10 cellular contexts compared by ENCODE assay signal in the genomic region with DNA sequence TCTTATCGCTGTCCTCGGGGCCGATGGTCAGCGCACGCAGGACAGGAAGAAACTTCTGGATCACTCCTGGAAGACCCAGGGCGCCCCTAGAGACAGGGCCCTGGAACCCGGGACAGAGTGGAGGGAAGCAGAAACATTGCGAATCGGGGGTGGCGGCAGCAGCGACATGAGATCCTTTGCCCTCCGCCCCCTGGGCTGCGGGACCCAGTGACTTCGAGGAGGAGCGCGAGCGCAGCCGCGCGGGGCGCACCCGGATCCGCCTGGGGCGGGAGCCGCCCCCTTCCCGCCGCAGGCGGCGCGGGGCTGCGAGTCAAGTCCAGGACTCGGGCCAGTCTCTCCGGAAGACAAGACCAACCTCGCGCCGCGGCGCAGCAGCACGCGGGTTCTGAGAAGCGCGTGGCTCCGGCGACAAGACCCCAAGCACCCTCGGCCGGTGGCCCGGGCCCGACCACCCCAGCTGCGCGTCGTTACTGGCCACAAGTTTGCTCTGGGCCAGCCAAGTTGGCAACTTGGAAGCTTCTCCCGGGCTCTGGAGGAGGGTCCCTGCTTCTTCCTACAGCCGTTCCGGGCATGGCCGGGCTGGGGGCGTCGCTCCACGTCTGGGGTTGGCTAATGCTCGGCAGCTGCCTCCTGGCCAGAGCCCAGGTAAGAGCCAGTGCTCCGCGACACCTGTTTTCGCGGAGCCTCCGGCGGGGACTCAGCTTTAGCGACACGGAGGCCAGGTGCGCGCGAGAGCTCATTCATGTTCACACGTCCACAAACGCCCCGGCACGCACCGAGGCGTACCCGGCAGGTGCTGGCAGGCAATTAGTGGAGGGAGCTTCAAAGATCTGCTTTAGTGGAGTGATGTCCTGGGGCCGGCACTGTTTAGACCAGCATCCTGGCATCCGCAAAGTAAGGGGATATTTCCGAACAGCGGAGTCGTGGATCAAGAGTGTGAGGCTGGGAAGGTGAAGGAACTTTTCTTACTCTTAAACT. TPM values are rescaled to one million over a fixed set of nuclear protein-coding genes. Genes with fewer than 3 reads are reported as not detected.
DNase-seq lines count a peak whose midpoint lies in the region; ATAC-seq and TF ChIP-seq lines count a peak whose summit lies in the region.
"Had no signal": no experiment of that assay in that cellular context is flagged by ENCODE, and none has a peak within 500 bp of the region (broad histone marks: within the 10 kb centered on the region; RNA-seq: fewer than 3 reads in every experiment).

Gene PTH2R (plus strand): TSS at position 319 of the 978 bp plus-strand sequence. CDS start 252 bp downstream, at position 571.

- H3K27ac Mint-ChIP-seq in activated naive CD4-positive, alpha-beta T cell treated with anti-CD3 and anti-CD28 coated beads, Interleukin-2, amount 50 U/mL, for 24 hours, result no peak within 1 kb of the TSS
- no peak within 1 kb of the TSS for H3K27ac Mint-ChIP-seq in activated CD4-positive, alpha-beta T cell treated with anti-CD3 and anti-CD28 coated beads, Interleukin-2, amount 10 ng/mL, durations not matched to agents 24 days and 14 days
- H3K27ac Mint-ChIP-seq: activated naive CD4-positive, alpha-beta T cell treated with anti-CD3 and anti-CD28 coated beads, Interleukin-2, amount 50 U/mL, for 72 hours had no signal

- H3K9me3 ChIP-seq in ascending aorta (no peaks in the 10 kb centered on the region), upper lobe of right lung (no peaks in the 10 kb centered on the region)

- H3K9me3 Mint-ChIP-seq in activated naive CD4-positive, alpha-beta T cell treated with anti-CD3 and anti-CD28 coated beads, Interleukin-2, amount 50 U/mL, for 24 hours, result no peaks in the 10 kb centered on the region
- no peaks in the 10 kb centered on the region for H3K9me3 Mint-ChIP-seq in activated CD4-positive, alpha-beta T cell treated with anti-CD3 and anti-CD28 coated beads, Interleukin-2, amount 10 ng/mL, durations not matched to agents 24 days and 14 days
- H3K9me3 Mint-ChIP-seq: activated naive CD4-positive, alpha-beta T cell treated with anti-CD3 and anti-CD28 coated beads, Interleukin-2, amount 50 U/mL, for 72 hours had no signal

- intact Hi-C loops in ascending aorta (cut with DNase I) (no loop called here), upper lobe of right lung (cut with DNase I) (no loop called here)
- intact Hi-C loops in activated CD4-positive, alpha-beta T cell treated with anti-CD3 and anti-CD28 coated beads, Interleukin-2, amount 10 ng/mL, durations not matched to agents 24 days and 14 days (cut with micrococcal nuclease), result loop anchor here (10.0 kb wide), 1 partner anchor 928 kb away; no protein-coding TSS in a partner anchor

- no peak for TF ChIP-seq CTCF in ascending aorta (IDR thresholded peaks at IDR 0.05)
- no peak for TF ChIP-seq CTCF in upper lobe of right lung (IDR thresholded peaks at IDR 0.05)

- no peak for DNase-seq in activated naive CD4-positive, alpha-beta T cell treated with anti-CD3 and anti-CD28 coated beads, Interleukin-2, amount 50 U/mL, for 16 hours
- no peak for DNase-seq in ascending aorta (ENCODE audit: low spot score in 2 of 2)
- DNase-seq in left kidney (ENCODE audit: low read depth, low spot score), result peak; percentile 71
- DNase-seq in upper lobe of right lung, result peak; percentile 62
- no peak for DNase-seq in mesenteric fat pad (ENCODE audit: low spot score)
- no peak for DNase-seq in activated CD4-positive, alpha-beta T cell treated with anti-CD3 and anti-CD28 coated beads, Interleukin-2, amount 10 ng/mL, durations not matched to agents 24 days and 14 days

- peak within 1 kb of the TSS; percentile 34 to 39 for H3K4me3 ChIP-seq in ascending aorta
- peak within 1 kb of the TSS; percentile 6 for H3K4me3 ChIP-seq in upper lobe of right lung

- H3K27me3 Mint-ChIP-seq in activated naive CD4-positive, alpha-beta T cell treated with anti-CD3 and anti-CD28 coated beads, Interleukin-2, amount 50 U/mL, for 24 hours, result peaks cover 46% of the 10 kb centered on the region
- peaks cover 67% of the 10 kb centered on the region for H3K27me3 Mint-ChIP-seq in activated CD4-positive, alpha-beta T cell treated with anti-CD3 and anti-CD28 coated beads, Interleukin-2, amount 10 ng/mL, durations not matched to agents 24 days and 14 days

- H3K27ac ChIP-seq in ascending aorta (no peak within 1 kb of the TSS), upper lobe of right lung (no peak within 1 kb of the TSS)

- H3K27me3 ChIP-seq in ascending aorta (no peaks in the 10 kb centered on the region), upper lobe of right lung (peaks cover 44% of the 10 kb centered on the region)

- H3K36me3 ChIP-seq in ascending aorta (no peaks in the 10 kb centered on the region), upper lobe of right lung (no peaks in the 10 kb centered on the region)

- H3K4me1 ChIP-seq in ascending aorta (peaks cover 0 to 5% of the 10 kb centered on the region in 2 donors), upper lobe of right lung (no peaks in the 10 kb centered on the region)

- H3K4me1 Mint-ChIP-seq in activated naive CD4-positive, alpha-beta T cell treated with anti-CD3 and anti-CD28 coated beads, Interleukin-2, amount 50 U/mL, for 24 hours, result peaks cover 4% of the 10 kb centered on the region
- H3K4me1 Mint-ChIP-seq in activated CD4-positive, alpha-beta T cell treated with anti-CD3 and anti-CD28 coated beads, Interleukin-2, amount 10 ng/mL, durations not matched to agents 24 days and 14 days, result no peaks in the 10 kb centered on the region

- ATAC-seq in upper lobe of right lung, result peak; percentile 61
- no peak for ATAC-seq in HG03442 (IDR thresholded peaks at IDR 0.05; ENCODE audit: unreplicated experiment)

- H3K36me3 Mint-ChIP-seq in activated naive CD4-positive, alpha-beta T cell treated with anti-CD3 and anti-CD28 coated beads, Interleukin-2, amount 50 U/mL, for 24 hours, result no peaks in the 10 kb centered on the region
- H3K36me3 Mint-ChIP-seq in activated CD4-positive, alpha-beta T cell treated with anti-CD3 and anti-CD28 coated beads, Interleukin-2, amount 10 ng/mL, durations not matched to agents 24 days and 14 days (ENCODE audit: low read depth), result no peaks in the 10 kb centered on the region
- H3K36me3 Mint-ChIP-seq: activated naive CD4-positive, alpha-beta T cell treated with anti-CD3 and anti-CD28 coated beads, Interleukin-2, amount 50 U/mL, for 72 hours; CD4-positive, CD25-positive, alpha-beta regulatory T cell had no signal

- H3K4me3 Mint-ChIP-seq in activated naive CD4-positive, alpha-beta T cell treated with anti-CD3 and anti-CD28 coated beads, Interleukin-2, amount 50 U/mL, for 24 hours, result peak within 1 kb of the TSS; percentile 37
- no peak within 1 kb of the TSS for H3K4me3 Mint-ChIP-seq in activated CD4-positive, alpha-beta T cell treated with anti-CD3 and anti-CD28 coated beads, Interleukin-2, amount 10 ng/mL, durations not matched to agents 24 days and 14 days
- H3K4me3 Mint-ChIP-seq: CD4-positive, CD25-positive, alpha-beta regulatory T cell had no signal

RNA-seq across cellular contexts. Expression of gene PTH2R, which starts in this region (rescaled TPM):
- total RNA-seq in ascending aorta (not detected), upper lobe of right lung (not detected), mesenteric fat pad (not detected)
- 0.07 TPM in 2 replicates for total RNA-seq in activated CD4-positive, alpha-beta T cell treated with anti-CD3 and anti-CD28 coated beads, Interleukin-2, amount 10 ng/mL, durations not matched to agents 24 days and 14 days
- total RNA-seq: CD4-positive, CD25-positive, alpha-beta regulatory T cell had no signal

Comparison
In these comparisons a context has a peak if more than half of its experiments do, and no peak if none do; other contexts are left out.
1. Peak in DNase-seq, ATAC-seq and H3K4me3 ChIP-seq in upper lobe of right lung; RNA of the gene not detected or under 1 TPM.